In the genomic region with DNA sequence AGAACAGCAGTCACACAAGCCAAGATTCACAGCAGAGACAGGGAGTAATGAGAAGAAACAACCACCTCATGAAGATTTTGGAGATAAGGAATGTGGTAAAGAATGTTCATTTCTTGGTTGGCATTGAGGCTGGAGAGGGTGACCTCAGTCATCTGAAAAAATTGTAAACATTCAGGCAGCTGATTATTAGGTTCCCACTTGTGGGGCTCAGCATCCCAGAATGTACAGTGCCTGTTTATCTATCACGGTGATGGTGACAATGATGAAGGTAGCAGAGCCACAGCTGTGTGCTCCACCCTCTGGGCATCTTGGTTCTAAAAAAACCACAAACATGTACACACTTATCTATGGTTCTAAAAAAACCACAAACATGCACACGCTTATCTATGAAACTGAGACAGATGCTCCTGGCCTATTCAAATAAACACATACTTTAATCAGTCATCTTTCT, we compare ENCODE assay signal across 11 cellular contexts.
DNase-seq lines count a peak whose midpoint lies in the region; ATAC-seq and TF ChIP-seq lines count a peak whose summit lies in the region.
"Had no signal": no experiment of that assay in that cellular context is flagged by ENCODE, and none has a peak within 500 bp of the region (broad histone marks: within the 10 kb centered on the region; RNA-seq: fewer than 3 reads in every experiment).

No MANE protein-coding gene starts in this region.

- no peak overlapping the region for H3K14ac ChIP-seq in trophoblast cell (ENCODE audit: low read length)

- H3K79me2 ChIP-seq in SK-N-SH (ENCODE audit: insufficient read depth) (no peaks in the 10 kb centered on the region), MM.1S (ENCODE audit: low read length) (no peaks in the 10 kb centered on the region), trophoblast cell (ENCODE audit: control insufficient read depth, insufficient read depth, low read length, poor library complexity) (no peaks in the 10 kb centered on the region)

- ATAC-seq in SK-N-SH treated with all-trans-retinoic acid at 6 μM for 48 hours (no peak), GM18909 (IDR thresholded peaks at IDR 0.05; ENCODE audit: poor library complexity, unreplicated experiment) (no peak), HG02885 (IDR thresholded peaks at IDR 0.05; ENCODE audit: poor library complexity, unreplicated experiment) (no peak)
- ATAC-seq: heart right ventricle had no signal

- H3K36me3 ChIP-seq in SK-N-SH (replicated peaks in 1 of 2; ENCODE audit: control insufficient read depth in 1 of 2, insufficient read depth in 2 of 2, low read length in 1 of 2) (no peaks in the 10 kb centered on the region), MM.1S (replicated peaks; ENCODE audit: insufficient read depth, low read length) (no peaks in the 10 kb centered on the region), trophoblast cell (ENCODE audit: control insufficient read depth in 1 of 2, insufficient read depth in 2 of 2, low read length in 2 of 2) (no peaks in the 10 kb centered on the region), vagina (no peaks in the 10 kb centered on the region)
- H3K36me3 ChIP-seq: heart right ventricle had no signal

- no peak overlapping the region for H3K23ac ChIP-seq in trophoblast cell (ENCODE audit: low read length)

- H2AFZ ChIP-seq in SK-N-SH (ENCODE audit: low read depth) (peak overlapping the region; percentile 64; the same call in 1 of the 2 replicates), MM.1S (ENCODE audit: low read length) (0 out of 2 replicates have a peak overlapping the region, but pooled peaks have one; percentile 29), trophoblast cell (ENCODE audit: insufficient read depth, low read length, poor library complexity) (no peak overlapping the region)

- H3K9ac ChIP-seq in SK-N-SH (no peak overlapping the region), MM.1S (ENCODE audit: low read length) (no peak overlapping the region), trophoblast cell (ENCODE audit: low read length) (no peak overlapping the region)

- H3K4me2 ChIP-seq in SK-N-SH: no peak overlapping the region
- peak overlapping the region; percentile 33; the same call in 1 of the 2 replicates for H3K4me2 ChIP-seq in MM.1S (ENCODE audit: low read depth, low read length)
- no peak overlapping the region for H3K4me2 ChIP-seq in trophoblast cell (ENCODE audit: low read length)

- H4K8ac ChIP-seq in trophoblast cell (ENCODE audit: low read depth, low read length): no peak overlapping the region

- H3K9me2 ChIP-seq in SK-N-SH (no peaks in the 10 kb centered on the region), MM.1S (replicated peaks; ENCODE audit: insufficient read depth, low read length) (no peaks in the 10 kb centered on the region)

- no peaks in the 10 kb centered on the region for H4K20me1 ChIP-seq in SK-N-SH (ENCODE audit: insufficient read depth)
- no peaks in the 10 kb centered on the region for H4K20me1 ChIP-seq in MM.1S (ENCODE audit: insufficient read depth, low read length)

- no peak overlapping the region for H2BK12ac ChIP-seq in trophoblast cell (ENCODE audit: low read length)

- no peak overlapping the region for H2BK5ac ChIP-seq in trophoblast cell (ENCODE audit: low read depth, low read length, poor library complexity)

- no peak overlapping the region for H3K18ac ChIP-seq in trophoblast cell (ENCODE audit: low read length)

- no peak overlapping the region for H4K12ac ChIP-seq in trophoblast cell (ENCODE audit: low read depth, low read length)

- H3K4me1 ChIP-seq in SK-N-SH (ENCODE audit: control insufficient read depth in 1 of 2, insufficient read depth in 2 of 2, low read depth in 1 of 2, low read length in 1 of 2) (peaks cover 0 to 34% of the 10 kb centered on the region in 2 experiments; a peak in 2 of 4 replicates), MM.1S (ENCODE audit: low read length) (peaks cover 24% of the 10 kb centered on the region), trophoblast cell (ENCODE audit: control insufficient read depth in 1 of 2, insufficient read depth in 2 of 2, low read length in 2 of 2) (no peaks in the 10 kb centered on the region), vagina (peaks cover 8% of the 10 kb centered on the region)
- H3K4me1 ChIP-seq: heart right ventricle had no signal

- no peak for TF ChIP-seq RAD21 in SK-N-SH (IDR thresholded peaks at IDR 0.05; ENCODE audit: low read length)

- no peak overlapping the region for H4K91ac ChIP-seq in trophoblast cell (ENCODE audit: low read depth, low read length)

- no peaks in the 10 kb centered on the region for H3K79me1 ChIP-seq in trophoblast cell (ENCODE audit: low read length)

- H3K9me3 ChIP-seq in SK-N-SH (no peaks in the 10 kb centered on the region), MM.1S (replicated peaks; ENCODE audit: insufficient read depth, low read length) (no peaks in the 10 kb centered on the region), trophoblast cell (ENCODE audit: insufficient read depth, low read depth, low read length) (no peaks in the 10 kb centered on the region), vagina (no peaks in the 10 kb centered on the region)
- H3K9me3 ChIP-seq: heart right ventricle had no signal

- intact Hi-C loops in vagina (cut with DNase I): no loop called here

- DNase-seq in SK-N-SH (no peak), MM.1S (peak; percentile 94), astrocyte of the hippocampus (ENCODE audit: low read depth, low spot score) (peak; percentile 26), trophoblast cell (peak; percentile 83 to 93), vagina (ENCODE audit: extremely low spot score in 2 of 2) (no peak)
- DNase-seq: heart right ventricle, NCI-H187 treated with DMSO at 0.1 percent for 48 hours had no signal

- 33% methylated on average over 2 of the region's 2 CpGs for WGBS in SK-N-SH (ENCODE audit: low lambda C conversion rate)
- WGBS in trophoblast cell (ENCODE audit: extremely low coverage, insufficient coverage, insufficient read length): no CpG with 5 or more reads among the region's 2 CpGs

- CTCF ChIA-PET in SK-N-SH (lab: Yijun Ruan, JAX): no interaction called here

- POLR2A ChIA-PET in SK-N-SH (lab: Yijun Ruan, JAX): no interaction called here

- peak in 1 of 2 experiments; percentile 29; a peak in 2 of 4 replicates for TF ChIP-seq EP300 in SK-N-SH (IDR thresholded peaks at IDR 0.05; ENCODE audit: borderline replicate concordance in 1 of 2, low read depth in 1 of 2, low read length in 1 of 2)

- H3K27me3 ChIP-seq in SK-N-SH (ENCODE audit: insufficient read depth) (no peaks in the 10 kb centered on the region), MM.1S (replicated peaks; ENCODE audit: insufficient read depth, low read length) (no peaks in the 10 kb centered on the region), trophoblast cell (ENCODE audit: insufficient read depth, low read length) (no peaks in the 10 kb centered on the region), vagina (no peaks in the 10 kb centered on the region)
- H3K27me3 ChIP-seq: heart right ventricle had no signal

- H3K4me3 ChIP-seq in SK-N-SH (ENCODE audit: low read depth in 2 of 2, low read length in 1 of 2) (no peak overlapping the region), MM.1S (ENCODE audit: low read length) (no peak overlapping the region), trophoblast cell (ENCODE audit: low read depth, low read length) (no peak overlapping the region), vagina (no peak overlapping the region)
- H3K4me3 ChIP-seq: heart right ventricle, SK-N-MC had no signal

- no peak overlapping the region for H2AK5ac ChIP-seq in trophoblast cell (ENCODE audit: low read length)

- H3F3A ChIP-seq in SK-N-SH (replicated peaks; ENCODE audit: insufficient read depth) (peaks cover 38% of the 10 kb centered on the region), MM.1S (ENCODE audit: insufficient read depth, low read length) (peaks cover 14% of the 10 kb centered on the region; the same call in 1 of the 2 replicates)

- H2BK120ac ChIP-seq in trophoblast cell (ENCODE audit: insufficient read depth, low read length, poor library complexity): no peak overlapping the region

- no peak overlapping the region for H3K4ac ChIP-seq in trophoblast cell (ENCODE audit: low read depth, low read length)

- H3K27ac ChIP-seq in SK-N-SH (ENCODE audit: low read depth in 2 of 2, low read length in 1 of 2): peak overlapping the region in 1 of 2 experiments; percentile 24; a peak in 1 of 4 replicates
- H3K27ac ChIP-seq in MM.1S (ENCODE audit: low read length): peak overlapping the region; percentile 75
- H3K27ac ChIP-seq in trophoblast cell (ENCODE audit: low read depth, low read length): no peak overlapping the region
- no peak overlapping the region for H3K27ac ChIP-seq in vagina
- H3K27ac ChIP-seq: heart right ventricle, SK-N-MC had no signal

- TF ChIP-seq POLR2A in vagina (IDR thresholded peaks at IDR 0.05): no peak

- TF ChIP-seq CTCF in SK-N-SH (IDR thresholded peaks at IDR 0.05): no peak
- TF ChIP-seq CTCF in MM.1S (IDR thresholded peaks at IDR 0.05; ENCODE audit: low read length): no peak
- TF ChIP-seq CTCF in vagina (IDR thresholded peaks at IDR 0.05): no peak

TF ChIP-seq in SK-N-SH, 30 proteins besides CTCF, POLR2A, EP300 and RAD21 (continues in another document):
- TF ChIP-seq POLR2AphosphoS5 (IDR thresholded peaks at IDR 0.05; ENCODE audit: low read depth, low read length) (peak; percentile 41; the same call in 1 of the 2 replicates), CHD2 (IDR thresholded peaks at IDR 0.05; ENCODE audit: low read length, partially characterized antibody) (no peak), GATA2 (CRISPR knock-in tag; IDR thresholded peaks at IDR 0.05) (no peak)
- TF ChIP-seq, protein P1, sequence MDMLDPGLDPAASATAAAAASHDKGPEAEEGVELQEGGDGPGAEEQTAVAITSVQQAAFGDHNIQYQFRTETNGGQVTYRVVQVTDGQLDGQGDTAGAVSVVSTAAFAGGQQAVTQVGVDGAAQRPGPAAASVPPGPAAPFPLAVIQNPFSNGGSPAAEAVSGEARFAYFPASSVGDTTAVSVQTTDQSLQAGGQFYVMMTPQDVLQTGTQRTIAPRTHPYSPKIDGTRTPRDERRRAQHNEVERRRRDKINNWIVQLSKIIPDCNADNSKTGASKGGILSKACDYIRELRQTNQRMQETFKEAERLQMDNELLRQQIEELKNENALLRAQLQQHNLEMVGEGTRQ (IDR thresholded peaks at IDR 0.05; ENCODE audit: borderline replicate concordance, low read depth, low read length): no peak

TF ChIP-seq in SK-N-SH treated with all-trans-retinoic acid at 6 μM for 48 hours, 23 proteins besides CTCF, POLR2A, EP300 and RAD21 (continues in another document):
- TF ChIP-seq ARNTL (CRISPR knock-in tag; IDR thresholded peaks at IDR 0.05; ENCODE audit: borderline replicate concordance, low read depth): no peak
- TF ChIP-seq TCF4 (CRISPR knock-in tag; IDR thresholded peaks at IDR 0.05; ENCODE audit: borderline replicate concordance): no peak
- no peak for TF ChIP-seq ZNF8 (CRISPR knock-in tag; IDR thresholded peaks at IDR 0.05)
- no peak for TF ChIP-seq PPARA (CRISPR knock-in tag; IDR thresholded peaks at IDR 0.05; ENCODE audit: borderline replicate concordance)
- TF ChIP-seq ZNF70 (CRISPR knock-in tag; IDR thresholded peaks at IDR 0.05): no peak
- no peak for TF ChIP-seq CSDC2 (CRISPR knock-in tag; IDR thresholded peaks at IDR 0.05)
- TF ChIP-seq GLIS3 (CRISPR knock-in tag; IDR thresholded peaks at IDR 0.05): no peak
- no peak for TF ChIP-seq SNAI2 (CRISPR knock-in tag; IDR thresholded peaks at IDR 0.05)
- no peak for TF ChIP-seq BACH2 (CRISPR knock-in tag; IDR thresholded peaks at IDR 0.05; ENCODE audit: borderline replicate concordance)
- TF ChIP-seq RARB (CRISPR knock-in tag; IDR thresholded peaks at IDR 0.05): no peak
- TF ChIP-seq ESRRG (CRISPR knock-in tag; IDR thresholded peaks at IDR 0.05): no peak

Comparison
In these comparisons a context has a peak if more than half of its experiments do, and no peak if none do; other contexts are left out.
1. DNase-seq: peak in MM.1S (single experiment), astrocyte of the hippocampus (single experiment) and trophoblast cell (2 of 2); none in SK-N-SH (single experiment) and vagina (0 of 2).